In genomic region chr3:27544372-27544865, GRCh38 we compare ENCODE assay signal across 1 cellular context.
TF ChIP-seq lines count a peak whose summit lies in the region.

No MANE protein-coding gene starts in this region.

TF ChIP-seq in IMR-90, 13 proteins besides CTCF, POLR2A, EP300 and RAD21 (continued from another document):
- TF ChIP-seq FOS (IDR thresholded peaks at IDR 0.05; ENCODE audit: low read depth, low read length), result peak; percentile 20; the same call in 1 of the 2 replicates
TF ChIP-seq in IMR-90: peak in this region for 3.
